24 cellular contexts compared by ENCODE assay signal in the genomic region with DNA sequence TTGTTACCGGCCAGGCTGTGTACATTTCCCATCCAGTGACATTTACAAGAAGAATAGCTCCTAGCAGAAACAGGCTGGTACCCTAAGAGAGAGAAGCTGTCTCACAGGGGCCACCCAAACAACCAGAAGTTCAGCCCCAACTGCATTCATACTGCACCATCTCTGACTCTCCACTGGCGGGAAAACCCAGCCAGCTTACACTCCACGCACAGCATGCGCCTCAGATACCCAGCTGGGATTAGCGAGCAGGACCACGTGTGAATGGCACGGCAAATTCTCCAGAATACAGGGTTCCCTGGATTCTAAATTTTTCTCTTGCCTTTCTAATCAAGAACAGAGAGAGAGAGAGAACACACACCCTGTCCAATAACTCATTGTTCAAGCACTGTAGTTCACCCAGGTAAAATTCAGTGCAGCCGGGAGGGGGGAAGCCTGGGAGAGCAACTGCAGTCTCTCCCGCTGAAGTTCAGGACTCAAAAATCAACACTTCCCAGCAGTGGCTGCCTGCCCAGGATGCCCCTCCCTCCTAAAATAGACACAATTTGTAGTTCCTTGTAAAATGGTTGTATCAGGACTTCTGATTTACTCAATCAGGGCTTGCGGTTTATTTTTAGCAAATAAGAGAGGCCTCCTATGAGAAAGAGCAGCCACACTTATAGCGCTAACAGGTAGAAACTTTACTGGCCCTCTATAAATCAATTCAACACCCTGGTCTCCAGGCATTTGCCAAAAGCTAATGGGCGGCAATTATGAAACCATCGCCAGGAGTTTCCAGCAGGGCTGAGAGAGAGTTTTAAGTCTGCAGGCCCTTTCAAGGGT. TPM values are rescaled to one million over a fixed set of nuclear protein-coding genes. Genes with fewer than 3 reads are reported as not detected.
A peak's percentile ranks its signal among the peaks of the same experiment; 100 is the strongest.
DNase-seq lines count a peak whose midpoint lies in the region; ATAC-seq and TF ChIP-seq lines count a peak whose summit lies in the region.
"Had no signal": no experiment of that assay in that cellular context is flagged by ENCODE, and none has a peak within 500 bp of the region (broad histone marks: within the 10 kb centered on the region; RNA-seq: fewer than 3 reads in every experiment).

No MANE protein-coding gene starts in this region.

- no peaks in the 10 kb centered on the region for H3K36me3 Mint-ChIP-seq in activated T-cell treated with anti-CD3 and anti-CD28 coated beads, Interleukin-2, amount 50 U/mL, for 24 hours (ENCODE audit: low read depth)
- H3K36me3 Mint-ChIP-seq in H9 (ENCODE audit: insufficient read depth in 1 of 3, low read depth in 3 of 3) = peaks cover 0 to 5% (median 0%) of the 10 kb centered on the region in 3 experiments; a peak in 2 of 7 replicates
- H3K36me3 Mint-ChIP-seq: T-cell had no signal

- DNase-seq in NCI-H82 (lab: John Stamatoyannopoulos, UW) = peak; percentile 11
- DNase-seq in NCI-H82 treated with DMSO at 0.1 percent for 48 hours (lab: John Stamatoyannopoulos, UW; ENCODE audit: unreplicated experiment) = no peak
- DNase-seq in NB4 (ENCODE audit: low read depth) = peak; percentile 29
- DNase-seq in left kidney (ENCODE audit: low read depth, low spot score) = peak; percentile 18
- DNase-seq in smooth muscle cell (lab: John Stamatoyannopoulos, UW; ENCODE audit: unreplicated experiment) = no peak
- no peak for DNase-seq in activated T-cell treated with anti-CD3 and anti-CD28 coated beads, Interleukin-2, amount 50 U/mL, for 24 hours
- DNase-seq in H9 = no peak
- DNase-seq: activated naive CD4-positive, alpha-beta T cell; C1 segment of cervical spinal cord; effector memory CD8-positive, alpha-beta T cell; glutamatergic neuron; IMR-90; left ventricle myocardium superior; NCI-H2029 treated with DMSO at 0.1 percent for 48 hours; NCI-H446; ovary; SHP77; stimulated activated CD4-positive, alpha-beta T cell treated with anti-CD3 and anti-CD28 coated beads, Interleukin-2, amount 100 ng/mL, for 48 hours; stimulated activated naive CD8-positive, alpha-beta T cell treated with anti-CD3 and anti-CD28 coated beads, Interleukin-15, amount 100 ng/mL, for 72 hours; T-cell; upper lobe of left lung had no signal

- no peak overlapping the region for H2AFZ ChIP-seq in smooth muscle cell (ENCODE audit: low read depth)
- no peak overlapping the region for H2AFZ ChIP-seq in H9 (ENCODE audit: low read length)

- H4K91ac ChIP-seq in H9 (ENCODE audit: insufficient read length, low read depth, low read length) = no peak overlapping the region

- H3K18ac ChIP-seq in H9 (ENCODE audit: insufficient read length, low read depth, low read length) = no peak overlapping the region

- H2BK12ac ChIP-seq in H9 (ENCODE audit: insufficient read length, low read depth, low read length) = no peak overlapping the region

- no peak overlapping the region for H3K56ac ChIP-seq in H9 (ENCODE audit: insufficient read length, low read depth, low read length)

- no peak overlapping the region for H3K27ac Mint-ChIP-seq in activated T-cell treated with anti-CD3 and anti-CD28 coated beads, Interleukin-2, amount 50 U/mL, for 24 hours
- H3K27ac Mint-ChIP-seq in H9 = no peak overlapping the region
- H3K27ac Mint-ChIP-seq: effector memory CD8-positive, alpha-beta T cell; stimulated activated naive CD8-positive, alpha-beta T cell treated with anti-CD3 and anti-CD28 coated beads, Interleukin-15, amount 100 ng/mL, for 72 hours; T-cell had no signal

- H3T11ph ChIP-seq in H9 (ENCODE audit: low read length) = no peak overlapping the region

- H2BK120ac ChIP-seq in H9 (ENCODE audit: low read depth, low read length, poor library complexity, severe bottlenecking) = no peak overlapping the region

- no peak overlapping the region for H2BK20ac ChIP-seq in H9 (ENCODE audit: low read depth, low read length, poor library complexity, severe bottlenecking)

- TF ChIP-seq CTCF in NB4 (IDR thresholded peaks at IDR 0.05; ENCODE audit: low read depth, low read length) (no peak), smooth muscle cell (IDR thresholded peaks at IDR 0.05; ENCODE audit: borderline replicate concordance, insufficient read depth, poor library complexity, severe bottlenecking) (no peak), H9 (conservative IDR thresholded peaks at IDR 0.05) (no peak)

- H2AK5ac ChIP-seq in H9 (ENCODE audit: insufficient read length, low read length) = no peak overlapping the region

- peaks cover 6% of the 10 kb centered on the region for H3F3A ChIP-seq in smooth muscle cell (ENCODE audit: low read depth)

- H3K23ac ChIP-seq in H9 (ENCODE audit: insufficient read length, low read depth, low read length) = no peak overlapping the region

- H4K5ac ChIP-seq in H9 (ENCODE audit: insufficient read length, low read depth, low read length) = no peak overlapping the region

- H3K4me1 ChIP-seq in smooth muscle cell (ENCODE audit: low read depth) = peaks cover 12% of the 10 kb centered on the region
- H3K4me1 ChIP-seq in H9 (ENCODE audit: insufficient read depth, low read length) = peaks cover 2% of the 10 kb centered on the region; the same call in 1 of the 2 replicates

- H4K8ac ChIP-seq in H9 (replicated peaks; ENCODE audit: insufficient read length, low read depth, low read length) = no peak overlapping the region

- H2BK15ac ChIP-seq in H9 (ENCODE audit: low read depth, low read length) = no peak overlapping the region

- no peak overlapping the region for H3K14ac ChIP-seq in H9 (ENCODE audit: insufficient read depth, low read length)

- no peak overlapping the region for H2BK5ac ChIP-seq in H9 (ENCODE audit: insufficient read length, low read length)

- H3K4me3 ChIP-seq in NB4 (ENCODE audit: low read depth, low read length) = peak overlapping the region; percentile 75
- H3K4me3 ChIP-seq in smooth muscle cell = no peak overlapping the region
- H3K4me3 ChIP-seq: ovary, upper lobe of left lung had no signal

- peaks cover 13% of the 10 kb centered on the region for H3K23me2 ChIP-seq in H9 (ENCODE audit: insufficient read length, low read depth, low read length, poor library complexity, severe bottlenecking)

- peaks cover 67% of the 10 kb centered on the region for H3K27me3 Mint-ChIP-seq in activated T-cell treated with anti-CD3 and anti-CD28 coated beads, Interleukin-2, amount 50 U/mL, for 24 hours
- H3K27me3 Mint-ChIP-seq in H9 (ENCODE audit: low read depth) = peaks cover 61% of the 10 kb centered on the region

- H3K36me3 ChIP-seq in smooth muscle cell (ENCODE audit: low read depth) = no peaks in the 10 kb centered on the region
- H3K36me3 ChIP-seq: ovary, upper lobe of left lung had no signal

- no peak overlapping the region for H3K4ac ChIP-seq in H9 (ENCODE audit: low read depth, low read length)

- no peak for TF ChIP-seq POLR2A in NB4 (IDR thresholded peaks at IDR 0.05; ENCODE audit: extremely low read depth, insufficient read length)

- no peaks in the 10 kb centered on the region for H4K20me1 ChIP-seq in smooth muscle cell (ENCODE audit: low read depth)
- no peaks in the 10 kb centered on the region for H4K20me1 ChIP-seq in H9 (ENCODE audit: control insufficient read depth, insufficient read depth, insufficient read length)

- 71% methylated on average over 13 of the region's 13 CpGs for WGBS in smooth muscle cell (ENCODE audit: low lambda C conversion rate)
- WGBS in H9 (ENCODE audit: extremely low coverage, insufficient read length, low lambda C conversion rate) = no CpG with 5 or more reads among the region's 13 CpGs

- H3K4me3 Mint-ChIP-seq in activated T-cell treated with anti-CD3 and anti-CD28 coated beads, Interleukin-2, amount 50 U/mL, for 24 hours = no peak overlapping the region
- H3K4me3 Mint-ChIP-seq in H9 = peak overlapping the region in 1 of 2 experiments; percentile 84; a peak in 3 of 5 replicates

- ATAC-seq in HG03135 (IDR thresholded peaks at IDR 0.05; ENCODE audit: unreplicated experiment) = no peak
- ATAC-seq: effector memory CD8-positive, alpha-beta T cell; HCT116; left ventricle myocardium superior; stimulated activated naive CD8-positive, alpha-beta T cell treated with anti-CD3 and anti-CD28 coated beads, Interleukin-15, amount 100 ng/mL, for 72 hours; T-cell had no signal

- no peaks in the 10 kb centered on the region for H3K79me1 ChIP-seq in H9 (ENCODE audit: insufficient read depth, low read depth, low read length, poor library complexity, severe bottlenecking)

- H3K9ac ChIP-seq in smooth muscle cell (ENCODE audit: low read depth) (no peak overlapping the region), H9 (ENCODE audit: extremely low read depth, insufficient read length, low read length) (no peak overlapping the region)

- H3K79me2 ChIP-seq in smooth muscle cell (ENCODE audit: low read depth) = no peaks in the 10 kb centered on the region
- no peaks in the 10 kb centered on the region for H3K79me2 ChIP-seq in H9 (ENCODE audit: insufficient read depth, low read length)

- H3K27me3 ChIP-seq in smooth muscle cell (ENCODE audit: low read depth) (peaks cover 19% of the 10 kb centered on the region), H9 (ENCODE audit: insufficient read depth, low read length) (peaks cover 6% of the 10 kb centered on the region; the same call in 1 of the 2 replicates)
- H3K27me3 ChIP-seq: ovary had no signal

- no peaks in the 10 kb centered on the region for H3K9me3 Mint-ChIP-seq in activated T-cell treated with anti-CD3 and anti-CD28 coated beads, Interleukin-2, amount 50 U/mL, for 24 hours
- H3K9me3 Mint-ChIP-seq in H9 = no peaks in the 10 kb centered on the region
- H3K9me3 Mint-ChIP-seq: effector memory CD8-positive, alpha-beta T cell; stimulated activated naive CD8-positive, alpha-beta T cell treated with anti-CD3 and anti-CD28 coated beads, Interleukin-15, amount 100 ng/mL, for 72 hours; T-cell had no signal

- H3K27ac ChIP-seq in smooth muscle cell (ENCODE audit: low read depth) = no peak overlapping the region
- no peak overlapping the region for H3K27ac ChIP-seq in H9 (ENCODE audit: insufficient read length, low read depth, low read length)
- H3K27ac ChIP-seq: ovary, upper lobe of left lung had no signal

- H3K9me3 ChIP-seq in smooth muscle cell (replicated peaks; ENCODE audit: low read depth) (no peaks in the 10 kb centered on the region), H9 (ENCODE audit: control insufficient read depth, low read depth, low read length) (no peaks in the 10 kb centered on the region)
- H3K9me3 ChIP-seq: ovary, upper lobe of left lung had no signal

- peaks cover 6% of the 10 kb centered on the region for H3K4me1 Mint-ChIP-seq in activated T-cell treated with anti-CD3 and anti-CD28 coated beads, Interleukin-2, amount 50 U/mL, for 24 hours (ENCODE audit: low read depth)
- H3K4me1 Mint-ChIP-seq in H9 = peaks cover 27 to 30% of the 10 kb centered on the region in 2 experiments

- H3K4me2 ChIP-seq in smooth muscle cell = peak overlapping the region; percentile 97
- no peak overlapping the region for H3K4me2 ChIP-seq in H9 (ENCODE audit: insufficient read depth, insufficient read length, low read length)

RNA-seq across cellular contexts. Expression of gene COL23A1, which starts 2.2 kb away (rescaled TPM):
- total RNA-seq in smooth muscle cell (5.3 and 8.1 TPM in 2 replicates), H9 (2021) (2.5 and 2.6 TPM in 2 replicates)
- polyA plus RNA-seq in smooth muscle cell = 24.0 and 27.4 TPM in 2 replicates
- total RNA-seq: fibroblast of lung, IMR-90 had no signal
- polyA plus RNA-seq: fibroblast of lung, IMR-90 had no signal

RNA-seq across cellular contexts. Expression of gene CLK4, which starts 38.8 kb away (rescaled TPM):
- total RNA-seq in smooth muscle cell = 21.9 and 25.7 TPM in 2 replicates
- polyA plus RNA-seq in smooth muscle cell = 8.9 and 10.3 TPM in 2 replicates
- total RNA-seq in H9 (2021) = 10.9 and 12.5 TPM in 2 replicates

Comparison
In these comparisons a context has a peak if more than half of its experiments do, and no peak if none do; other contexts are left out.
1. DNase-seq: peak in NCI-H82 (single experiment), NB4 (single experiment) and left kidney (single experiment); none in NCI-H82 treated with DMSO at 0.1 percent for 48 hours (single experiment), smooth muscle cell (single experiment), activated T-cell treated with anti-CD3 and anti-CD28 coated beads, Interleukin-2, amount 50 U/mL, for 24 hours (single experiment) and H9 (single experiment).